24 cellular contexts compared by ENCODE assay signal in genomic region chr7:126378642-126379041, GRCh38.
DNase-seq lines count a peak whose midpoint lies in the region; ATAC-seq, FAIRE-seq and TF ChIP-seq lines count a peak whose summit lies in the region.
"Had no signal": no experiment of that assay in that cellular context is flagged by ENCODE, and none has a peak within 500 bp of the region (broad histone marks: within the 10 kb centered on the region; RNA-seq: fewer than 3 reads in every experiment).

No MANE protein-coding gene starts in this region.

- TF ChIP-seq POLR2A in heart left ventricle (IDR thresholded peaks at IDR 0.05), result no peak

- H3K27me3 ChIP-seq in heart left ventricle, result no peaks in the 10 kb centered on the region
- H3K27me3 ChIP-seq: spleen had no signal

- no peaks in the 10 kb centered on the region for H3K9me3 ChIP-seq in heart left ventricle
- H3K9me3 ChIP-seq: spleen had no signal

- no peaks in the 10 kb centered on the region for H3K36me3 ChIP-seq in heart left ventricle
- H3K36me3 ChIP-seq: spleen had no signal

- no peaks in the 10 kb centered on the region for H3K4me1 ChIP-seq in heart left ventricle
- H3K4me1 ChIP-seq: spleen had no signal

- no peak overlapping the region for H3K27ac ChIP-seq in heart left ventricle
- H3K27ac ChIP-seq: C4-2B, GM23248, spleen had no signal

- no peak overlapping the region for H3K4me3 ChIP-seq in heart left ventricle
- H3K4me3 ChIP-seq: GM23248, spleen had no signal

- TF ChIP-seq CTCF in D721Med (IDR thresholded peaks at IDR 0.05; ENCODE audit: insufficient read depth, missing control alignments) (no peak), heart left ventricle (IDR thresholded peaks at IDR 0.05) (no peak)

- FAIRE-seq in D721Med (lab: Jason Lieb, UNC), result peak; percentile 21
- FAIRE-seq: A204.1, bronchial epithelial cell, G401.6, urothelium cell line had no signal

- DNase-seq in D721Med (ENCODE audit: insufficient read length, low spot score), result no peak
- no peak for DNase-seq in amniotic stem cell (lab: John Stamatoyannopoulos, UW)
- DNase-seq in heart left ventricle, result no peak
- DNase-seq in OCI-M1 (lab: John Stamatoyannopoulos, UW), result no peak
- no peak for DNase-seq in hepatic stellate cell (ENCODE audit: low spot score)
- DNase-seq: activated CD4-positive, alpha-beta T cell treated with anti-CD3 and anti-CD28 coated beads, Interleukin-2, amount 10 ng/mL, durations not matched to agents 24 days and 14 days; activated CD8-positive, alpha-beta memory T cell treated with anti-CD3 and anti-CD28 coated beads, Interleukin-2, amount 50 U/mL, for 48 hours; activated effector memory CD4-positive, alpha-beta T cell treated with anti-CD3 and anti-CD28 coated beads, Interleukin-2, amount 50 U/mL, for 16 hours; DMS 273 treated with DMSO at 0.1 percent for 48 hours; GM23248; head of caudate nucleus; NCI-H1105 treated with DMSO at 0.1 percent for 48 hours; spleen; stimulated activated CD8-positive, alpha-beta memory T cell treated with anti-CD3 and anti-CD28 coated beads, Interleukin-4, amount 100 ng/mL, for 48 hours; T-helper 1 cell had no signal

- 46 to 62% (median 57%) methylated on average over 2 of the region's 2 CpGs for WGBS in heart left ventricle, 4 donors

- intact Hi-C loops in heart left ventricle (cut with DNase I), result no loop called here

- ATAC-seq in GM19023 (IDR thresholded peaks at IDR 0.05; ENCODE audit: unreplicated experiment) (peak; percentile 55), GM21576 (IDR thresholded peaks at IDR 0.05; ENCODE audit: unreplicated experiment) (peak; percentile 62), HG03520 (IDR thresholded peaks at IDR 0.05; ENCODE audit: unreplicated experiment) (peak; percentile 63), heart left ventricle (no peak)
- ATAC-seq: Right ventricle myocardium inferior had no signal

Comparison
In these comparisons a context has a peak if more than half of its experiments do, and no peak if none do; other contexts are left out.
1. ATAC-seq: peak in GM19023 (single experiment), GM21576 (single experiment) and HG03520 (single experiment); none in heart left ventricle (0 of 4).